In the genomic region with DNA sequence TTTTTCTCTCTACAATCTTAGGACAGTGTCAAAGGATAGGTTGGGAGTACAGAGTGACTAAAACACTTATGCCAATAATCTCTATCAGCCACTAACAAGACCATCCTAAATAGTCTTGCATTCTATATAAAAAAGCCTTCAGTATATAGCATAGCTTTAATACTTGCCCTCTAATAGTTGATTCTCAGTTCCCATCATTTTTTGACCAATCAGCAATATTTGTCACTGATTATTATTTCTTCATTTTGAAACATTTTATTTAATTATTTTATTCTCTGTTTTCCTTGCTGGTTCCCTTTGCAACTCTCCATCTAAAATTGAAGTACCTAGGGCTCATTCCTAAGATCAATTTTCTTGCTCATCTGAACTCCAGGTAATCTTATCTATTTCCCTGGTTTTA, we compare ENCODE assay signal across 4 cellular contexts.
A peak's percentile ranks its signal among the peaks of the same experiment; 100 is the strongest.
TF ChIP-seq lines count a peak whose summit lies in the region.

No MANE protein-coding gene starts in this region.

TF ChIP-seq in A549, 52 proteins besides CTCF, POLR2A, EP300 and RAD21:
- TF ChIP-seq MAFK (IDR thresholded peaks at IDR 0.05; ENCODE audit: partially characterized antibody) (peak; percentile 81), CBX2 (IDR thresholded peaks at IDR 0.05; ENCODE audit: borderline replicate concordance, low read depth) (no peak), HDAC2 (IDR thresholded peaks at IDR 0.05) (no peak), CEBPB (IDR thresholded peaks at IDR 0.05) (no peak), RARB (CRISPR knock-in tag; IDR thresholded peaks at IDR 0.05) (no peak)

TF ChIP-seq in IMR-90, 13 proteins besides CTCF, POLR2A, EP300 and RAD21:
- TF ChIP-seq MAFK (IDR thresholded peaks at IDR 0.05; ENCODE audit: low read depth, low read length) (peak; percentile 73), NFE2L2 (IDR thresholded peaks at IDR 0.05; ENCODE audit: low read depth, low read length) (no peak)

TF ChIP-seq in H1, 55 proteins besides CTCF, POLR2A, EP300 and RAD21:
- TF ChIP-seq MAFK (IDR thresholded peaks at IDR 0.05; ENCODE audit: low read depth, low read length) (peak; percentile 33; the same call in 1 of the 2 replicates), ZNF274 (IDR thresholded peaks at IDR 0.05; ENCODE audit: borderline replicate concordance, extremely low read depth, low read length) (no peak)

TF ChIP-seq in HEK293T, 16 proteins besides CTCF, POLR2A, EP300 and RAD21:
- TF ChIP-seq FOXA1 (IDR thresholded peaks at IDR 0.05) (no peak), NFRKB (IDR thresholded peaks at IDR 0.05) (no peak), BHLHE40 (IDR thresholded peaks at IDR 0.05; ENCODE audit: borderline replicate concordance) (no peak)
